In the genomic region with DNA sequence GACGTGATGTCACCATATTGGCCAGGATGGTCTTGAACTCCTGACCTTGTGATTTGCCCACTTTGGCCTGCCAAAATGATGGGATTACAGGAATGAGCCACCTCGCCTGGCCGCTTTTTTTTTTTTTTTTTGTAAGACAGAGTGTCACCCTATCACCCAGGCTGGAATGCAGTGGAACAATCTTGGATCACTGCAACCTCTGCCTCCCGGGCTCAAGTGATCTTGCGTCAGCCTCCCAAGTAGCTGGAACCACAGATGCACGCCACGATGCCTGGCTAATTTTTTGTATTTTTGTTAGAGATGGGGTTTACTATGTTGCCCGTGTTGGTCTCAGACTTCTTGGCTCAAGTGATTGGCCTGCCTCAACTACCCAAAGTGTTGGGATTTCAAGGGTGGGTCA, we compare ENCODE assay signal across 36 cellular contexts. TPM values are rescaled to one million over a fixed set of nuclear protein-coding genes. Genes with fewer than 3 reads are reported as not detected.
"Had no signal": no experiment of that assay in that cellular context is flagged by ENCODE, and none has a peak within 500 bp of the region (broad histone marks: within the 10 kb centered on the region; RNA-seq: fewer than 3 reads in every experiment).

No MANE protein-coding gene starts in this region.

- H3K36me3 ChIP-seq: MG63 had no signal

- H3K4me2 ChIP-seq: KMS-11 had no signal

- DNase-seq: Karpas-422, Kasumi-1, MG63, MM.1S, MV-4-11, NCI-H1048, NCI-H1092, NCI-H1092 treated with DMSO at 0.1 percent for 48 hours, NCI-H1105, NCI-H1105 treated with DMSO at 0.1 percent for 48 hours, NCI-H1417, NCI-H1417 treated with DMSO at 0.1 percent for 48 hours, NCI-H1436, NCI-H1436 treated with DMSO at 0.1 percent for 48 hours, NCI-H146, NCI-H1694, NCI-H1694 treated with DMSO at 0.1 percent for 48 hours, NCI-H187, NCI-H187 treated with DMSO at 0.1 percent for 48 hours, NCI-H1930, NCI-H2029, NCI-H2029 treated with DMSO at 0.1 percent for 48 hours, NCI-H2081, NCI-H2081 treated with DMSO at 0.1 percent for 48 hours, NCI-H2107, NCI-H2171, NCI-H2171 treated with DMSO at 0.1 percent for 48 hours, NCI-H2227 treated with DMSO at 0.1 percent for 48 hours, NCI-H226, NCI-H345, NCI-H446, NCI-H446 treated with DMSO at 0.1 percent for 48 hours, NCI-H510A had no signal

- H3K9me3 ChIP-seq: MG63 had no signal

- H3K9ac ChIP-seq: KMS-11 had no signal

- H3K27ac ChIP-seq: KMS-11 had no signal

- H3K4me3 ChIP-seq: MG63 had no signal

- H3K27me3 ChIP-seq: MG63 had no signal

RNA-seq across cellular contexts. Expression of a gene that starts 45.2 kb away (rescaled TPM):
- total RNA-seq: MCF 10A, NCI-H460 had no signal
